ENCODE assay signal across 14 cellular contexts in genomic region chr17:63780928-63781327, GRCh38. TPM values are rescaled to one million over a fixed set of nuclear protein-coding genes. Genes with fewer than 3 reads are reported as not detected.
DNase-seq lines count a peak whose midpoint lies in the region; ATAC-seq and TF ChIP-seq lines count a peak whose summit lies in the region.
"Had no signal": no experiment of that assay in that cellular context is flagged by ENCODE, and none has a peak within 500 bp of the region (broad histone marks: within the 10 kb centered on the region; RNA-seq: fewer than 3 reads in every experiment).

No MANE protein-coding gene starts in this region.

- H3K4me3 ChIP-seq in SK-N-MC, result no peak overlapping the region
- H3K4me3 ChIP-seq in esophagus squamous epithelium, result no peak overlapping the region
- H3K4me3 ChIP-seq in WERI-Rb-1 (ENCODE audit: low read depth, low read length), result no peak overlapping the region
- H3K4me3 ChIP-seq: colonic mucosa, uterus had no signal

- no peaks in the 10 kb centered on the region for H3K27me3 Mint-ChIP-seq in activated naive CD4-positive, alpha-beta T cell treated with anti-CD3 and anti-CD28 coated beads for 36 hours (ENCODE audit: low read depth)

- H3K9me3 ChIP-seq in SK-N-MC (ENCODE audit: low read depth, low read length) (no peaks in the 10 kb centered on the region), esophagus squamous epithelium (no peaks in the 10 kb centered on the region), WERI-Rb-1 (ENCODE audit: severe bottlenecking) (no peaks in the 10 kb centered on the region)
- H3K9me3 ChIP-seq: colonic mucosa, uterus had no signal

- no peak for TF ChIP-seq POLR2A in esophagus squamous epithelium (IDR thresholded peaks at IDR 0.05)

- H3K4me3 Mint-ChIP-seq in activated naive CD4-positive, alpha-beta T cell treated with anti-CD3 and anti-CD28 coated beads for 36 hours, result no peak overlapping the region
- no peak overlapping the region for H3K4me3 Mint-ChIP-seq in stimulated activated effector memory CD8-positive, alpha-beta T cell treated with anti-CD3 and anti-CD28 coated beads, Interleukin-12 subunit alpha, Interleukin-12 subunit beta, amount 100 ng/mL, for 72 hours

- no peak for ATAC-seq in stimulated activated effector memory CD8-positive, alpha-beta T cell treated with anti-CD3 and anti-CD28 coated beads, Interleukin-12 subunit alpha, Interleukin-12 subunit beta, amount 100 ng/mL, for 72 hours
- no peak for ATAC-seq in left cardiac atrium

- DNase-seq in activated naive CD4-positive, alpha-beta T cell treated with anti-CD3 and anti-CD28 coated beads for 36 hours, result no peak
- DNase-seq in activated naive CD4-positive, alpha-beta T cell treated with Interleukin-2 at 50 U/mL for 16 hours, result no peak
- DNase-seq in SK-N-MC (ENCODE audit: low read depth, low spot score), result no peak
- no peak for DNase-seq in esophagus squamous epithelium (lab: John Stamatoyannopoulos, UW)
- no peak for DNase-seq in stimulated activated effector memory CD8-positive, alpha-beta T cell treated with anti-CD3 and anti-CD28 coated beads, Interleukin-12 subunit alpha, Interleukin-12 subunit beta, amount 100 ng/mL, for 72 hours (ENCODE audit: low spot score in 2 of 2)
- DNase-seq in nucleus accumbens (lab: John Stamatoyannopoulos, UW), result no peak
- no peak for DNase-seq in left cardiac atrium
- no peak for DNase-seq in WERI-Rb-1
- DNase-seq: colonic mucosa; NCI-H2029; NCI-H526 treated with DMSO at 0.1 percent for 48 hours; stimulated activated naive CD4-positive, alpha-beta T cell treated with Interleukin-2 at 50 U/mL for 16 hours; uterus had no signal

- H3K9ac ChIP-seq in SK-N-MC (ENCODE audit: insufficient read length), result peak overlapping the region; percentile 26
- H3K9ac ChIP-seq: parathyroid adenoma had no signal

- H3K27me3 ChIP-seq in esophagus squamous epithelium (no peaks in the 10 kb centered on the region), WERI-Rb-1 (ENCODE audit: insufficient read depth, low read depth, severe bottlenecking) (no peaks in the 10 kb centered on the region)
- H3K27me3 ChIP-seq: colonic mucosa, uterus had no signal

- H3K4me1 Mint-ChIP-seq in activated naive CD4-positive, alpha-beta T cell treated with anti-CD3 and anti-CD28 coated beads for 36 hours (ENCODE audit: low read depth), result peaks cover 72% of the 10 kb centered on the region
- peaks cover 66% of the 10 kb centered on the region for H3K4me1 Mint-ChIP-seq in stimulated activated effector memory CD8-positive, alpha-beta T cell treated with anti-CD3 and anti-CD28 coated beads, Interleukin-12 subunit alpha, Interleukin-12 subunit beta, amount 100 ng/mL, for 72 hours

- peaks cover 24% of the 10 kb centered on the region for H3K36me3 Mint-ChIP-seq in activated naive CD4-positive, alpha-beta T cell treated with anti-CD3 and anti-CD28 coated beads for 36 hours (ENCODE audit: low read depth)
- H3K36me3 Mint-ChIP-seq in stimulated activated effector memory CD8-positive, alpha-beta T cell treated with anti-CD3 and anti-CD28 coated beads, Interleukin-12 subunit alpha, Interleukin-12 subunit beta, amount 100 ng/mL, for 72 hours, result peaks cover 95% of the 10 kb centered on the region

- H3K9me3 Mint-ChIP-seq in activated naive CD4-positive, alpha-beta T cell treated with anti-CD3 and anti-CD28 coated beads for 36 hours, result no peaks in the 10 kb centered on the region
- H3K9me3 Mint-ChIP-seq in stimulated activated effector memory CD8-positive, alpha-beta T cell treated with anti-CD3 and anti-CD28 coated beads, Interleukin-12 subunit alpha, Interleukin-12 subunit beta, amount 100 ng/mL, for 72 hours, result no peaks in the 10 kb centered on the region

- no peak for TF ChIP-seq CTCF in esophagus squamous epithelium (IDR thresholded peaks at IDR 0.05)
- TF ChIP-seq CTCF in WERI-Rb-1 (IDR thresholded peaks at IDR 0.05; ENCODE audit: low read depth, low read length), result no peak

- H3K27ac ChIP-seq in SK-N-MC (no peak overlapping the region), esophagus squamous epithelium (peak overlapping the region in 3 of 4 donors; percentile 10 to 45 (median 41)), WERI-Rb-1 (no peak overlapping the region)
- H3K27ac ChIP-seq: colonic mucosa, parathyroid adenoma, uterus had no signal

- intact Hi-C loops in activated naive CD4-positive, alpha-beta T cell treated with anti-CD3 and anti-CD28 coated beads for 36 hours (cut with micrococcal nuclease), result no loop called here
- intact Hi-C loops in esophagus squamous epithelium (cut with DNase I) (no loop called here), left cardiac atrium (cut with DNase I) (no loop called here)

- H3K27ac Mint-ChIP-seq in activated naive CD4-positive, alpha-beta T cell treated with anti-CD3 and anti-CD28 coated beads for 36 hours, result peak overlapping the region; percentile 48
- H3K27ac Mint-ChIP-seq in stimulated activated effector memory CD8-positive, alpha-beta T cell treated with anti-CD3 and anti-CD28 coated beads, Interleukin-12 subunit alpha, Interleukin-12 subunit beta, amount 100 ng/mL, for 72 hours, result peak overlapping the region; percentile 9

- CTCF ChIA-PET in activated naive CD4-positive, alpha-beta T cell treated with anti-CD3 and anti-CD28 coated beads for 36 hours (lab: Charles Lee), result interaction anchor here (0.6 to 1.0 kb wide), 2 partner anchors 8 to 85 kb away, joined by 3 read pairs; no protein-coding TSS in a partner anchor

- H3K36me3 ChIP-seq in SK-N-MC (ENCODE audit: insufficient read depth, low read length) (peaks cover 90% of the 10 kb centered on the region), esophagus squamous epithelium (peaks cover 0 to 62% (median 5%) of the 10 kb centered on the region in 3 donors), WERI-Rb-1 (peaks cover 95% of the 10 kb centered on the region)
- H3K36me3 ChIP-seq: colonic mucosa, uterus had no signal

- 94 to 96% methylated on average over 4 of the region's 4 CpGs for WGBS in esophagus squamous epithelium, 2 donors

- peaks cover 4 to 90% (median 20%) of the 10 kb centered on the region in 3 donors for H3K4me1 ChIP-seq in esophagus squamous epithelium
- H3K4me1 ChIP-seq: colonic mucosa had no signal

RNA-seq across cellular contexts. Expression of gene DDX42, which starts 7.0 kb away (rescaled TPM):
- 10 to 100 TPM; 91.7 to 92.9 TPM for total RNA-seq in activated naive CD4-positive, alpha-beta T cell treated with anti-CD3 and anti-CD28 coated beads for 36 hours
- total RNA-seq in esophagus squamous epithelium (10 to 100 TPM; 27.1 to 88.5 (median 51.9) TPM), left cardiac atrium (10 to 100 TPM; 45.2 to 74.2 TPM)

RNA-seq across cellular contexts. Expression of gene CCDC47, which starts 7.5 kb away (rescaled TPM):
- 10 to 100 TPM; 40.5 to 42.1 TPM for total RNA-seq in activated naive CD4-positive, alpha-beta T cell treated with anti-CD3 and anti-CD28 coated beads for 36 hours
- total RNA-seq in esophagus squamous epithelium (10 to 100 TPM; 55.9 to 66.4 (median 63.7) TPM), left cardiac atrium (100 to 1,000 TPM in 1 of 2 donors, 10 to 100 TPM in 1; 88.9 to 139 TPM)

RNA-seq across cellular contexts. Expression of gene STRADA, which starts 39.3 kb away (rescaled TPM):
- total RNA-seq in activated naive CD4-positive, alpha-beta T cell treated with anti-CD3 and anti-CD28 coated beads for 36 hours, result 10 to 100 TPM; 73.2 to 76.3 TPM
- 10 to 100 TPM in 3 of 4 donors, 1 to 10 TPM in 1; 9.2 to 25.4 (median 18.6) TPM for total RNA-seq in esophagus squamous epithelium
- total RNA-seq in left cardiac atrium, result 10 to 100 TPM; 21.2 to 23.7 TPM

RNA-seq across cellular contexts. Expression of gene PSMC5, which starts 46.3 kb away (rescaled TPM):
- 100 to 1,000 TPM; 144 to 154 TPM for total RNA-seq in activated naive CD4-positive, alpha-beta T cell treated with anti-CD3 and anti-CD28 coated beads for 36 hours
- total RNA-seq in esophagus squamous epithelium (10 to 100 TPM; 55.0 to 87.9 (median 80.7) TPM), left cardiac atrium (100 to 1,000 TPM; 122 to 143 TPM)

RNA-seq across cellular contexts. Expression of gene FTSJ3, which starts 46.5 kb away (rescaled TPM):
- total RNA-seq in activated naive CD4-positive, alpha-beta T cell treated with anti-CD3 and anti-CD28 coated beads for 36 hours, result 10 to 100 TPM; 25.3 to 26.2 TPM
- 10 to 100 TPM; 19.8 to 52.3 (median 29.0) TPM for total RNA-seq in esophagus squamous epithelium
- 10 to 100 TPM; 33.1 to 38.1 TPM for total RNA-seq in left cardiac atrium

Comparison
In these comparisons a context has a peak if more than half of its experiments do, and no peak if none do; other contexts are left out.
1. H3K27ac ChIP-seq: peak in esophagus squamous epithelium (3 of 4); none in SK-N-MC (single experiment) and WERI-Rb-1 (single experiment).